8 cellular contexts compared by ENCODE assay signal in the genomic region with DNA sequence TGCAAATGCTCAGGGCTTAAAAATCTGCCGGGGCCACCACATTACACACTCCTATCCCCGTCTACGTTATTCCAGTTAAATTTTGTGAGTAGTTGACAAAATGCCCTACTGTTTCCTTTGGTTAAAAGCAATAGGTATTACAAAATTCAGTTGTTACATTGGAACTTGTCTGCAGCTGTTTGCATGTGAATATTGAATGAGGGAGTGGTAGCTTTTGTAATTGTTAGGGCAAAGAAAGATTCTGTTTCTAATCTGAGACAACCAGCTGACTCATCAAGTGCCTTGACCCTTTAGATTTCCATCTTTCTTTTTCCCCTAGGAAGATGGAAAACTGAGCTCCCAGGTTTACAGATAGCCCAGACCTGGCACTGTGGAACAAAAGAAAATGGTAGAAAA. TPM values are rescaled to one million over a fixed set of nuclear protein-coding genes. Genes with fewer than 3 reads are reported as not detected.
DNase-seq lines count a peak whose midpoint lies in the region; ATAC-seq, FAIRE-seq and TF ChIP-seq lines count a peak whose summit lies in the region.

No MANE protein-coding gene starts in this region.

- CTCF ChIA-PET in A673 (lab: Charles Lee): interaction anchor here (0.6 to 1.3 kb wide), 3 partner anchors 9 to 554 kb away, joined by 3 to 5 read pairs (median 3); no protein-coding TSS in a partner anchor
- CTCF ChIA-PET in K562 (lab: Yijun Ruan, JAX; ENCODE audit: low intra/inter-chr PET ratio): interaction anchor here (0.8 to 1.2 kb wide), 3 partner anchors 59 to 95 kb away, joined by 3 read pairs; no protein-coding TSS in a partner anchor

- ATAC-seq in K562 (no peak), HG03378 (IDR thresholded peaks at IDR 0.05; ENCODE audit: unreplicated experiment) (no peak), HG02981 (IDR thresholded peaks at IDR 0.05; ENCODE audit: unreplicated experiment) (no peak), GM18505 (IDR thresholded peaks at IDR 0.05; ENCODE audit: unreplicated experiment) (no peak)
- no peak for ATAC-seq in activated naive CD8-positive, alpha-beta T cell treated with anti-CD3 and anti-CD28 coated beads, Interleukin-2, amount 50 U/mL, for 24 hours

- 4% methylated on average over 3 of the region's 3 CpGs for WGBS in K562 (ENCODE audit: insufficient coverage, low coverage, missing lambda C conversion rate)

- H3K36me3 ChIP-seq in A673 (ENCODE audit: insufficient read depth, low read length, poor library complexity, severe bottlenecking) (peaks cover 22% of the 10 kb centered on the region), K562 (ENCODE audit: control insufficient read depth, insufficient read depth, low read length) (peaks cover 37% of the 10 kb centered on the region), mucosa of rectum (ENCODE audit: control insufficient read depth in 2 of 2, insufficient read depth in 2 of 2, low read length in 2 of 2) (peaks cover 17 to 19% of the 10 kb centered on the region in 2 donors)

- in situ Hi-C loops in K562 (cut with MboI): no loop called here

- peaks cover 49% of the 10 kb centered on the region for H4K20me1 ChIP-seq in K562 (replicated peaks; ENCODE audit: control insufficient read depth, insufficient read depth, low read length)

- peak; percentile 32 for DNase-seq in A673 (ENCODE audit: low spot score)
- DNase-seq in HPDE6-E6E7 (ENCODE audit: extremely low spot score): peak; percentile 50
- no peak for DNase-seq in K562 (ENCODE audit: extremely low read depth in 1 of 4, low spot score in 3 of 4)
- DNase-seq in activated naive CD8-positive, alpha-beta T cell treated with anti-CD3 and anti-CD28 coated beads, Interleukin-2, amount 50 U/mL, for 24 hours: no peak

- H3K27me3 ChIP-seq in A673 (replicated peaks; ENCODE audit: insufficient read depth, low read depth, low read length, poor library complexity) (no peaks in the 10 kb centered on the region), K562 (ENCODE audit: control insufficient read depth in 2 of 2, insufficient read depth in 2 of 2, low read length in 2 of 2) (no peaks in the 10 kb centered on the region), mucosa of rectum (ENCODE audit: control insufficient read depth in 2 of 2, insufficient read depth in 2 of 2, low read length in 2 of 2) (no peaks in the 10 kb centered on the region)

- no TSS peak for BruUV-seq in A673 (replicated peaks; lab: Mats Ljungman, UMichigan)
- BruUV-seq in K562 (replicated peaks; lab: Mats Ljungman, UMichigan): no TSS peak

- TF ChIP-seq EP300 in K562 (IDR thresholded peaks at IDR 0.05; ENCODE audit: low read length): no peak

- H3K79me2 ChIP-seq in K562 (ENCODE audit: control insufficient read depth, insufficient read depth, low read length): peaks cover 85% of the 10 kb centered on the region

- TF ChIP-seq CTCF in A673 (conservative IDR thresholded peaks at IDR 0.05; ENCODE audit: low read depth, low read length) (no peak), K562 (IDR thresholded peaks at IDR 0.05 in 2 of 3, conservative IDR thresholded peaks at IDR 0.05 in 1 of 3; ENCODE audit: insufficient read depth in 2 of 3, low read depth in 1 of 3, low read length in 3 of 3) (no peak)

- no peak for FAIRE-seq in K562 (lab: Jason Lieb, UNC)

- no peaks in the 10 kb centered on the region for H3K9me3 ChIP-seq in A673 (ENCODE audit: low read depth, low read length, poor library complexity, severe bottlenecking)
- no peaks in the 10 kb centered on the region for H3K9me3 ChIP-seq in K562 (replicated peaks; ENCODE audit: control insufficient read depth, insufficient read depth, low read depth, low read length)
- H3K9me3 ChIP-seq in mucosa of rectum (ENCODE audit: control insufficient read depth in 2 of 2, low read length in 2 of 2): no peaks in the 10 kb centered on the region

- TF ChIP-seq POLR2A in K562 (conservative IDR thresholded peaks at IDR 0.05) (no peak), GM18505 (IDR thresholded peaks at IDR 0.05; ENCODE audit: borderline replicate concordance, extremely low read depth, insufficient read depth, insufficient read length) (no peak)

- POLR2A ChIA-PET in A673 (lab: Charles Lee; ENCODE audit: low non-redundant PET) (no interaction called here), K562 (lab: Yijun Ruan, JAX) (interaction anchor here (0.7 to 1.5 kb wide), 5 partner anchors 9 to 65 kb away, joined by 3 to 6 read pairs (median 3); no protein-coding TSS in a partner anchor)

- H2AFZ ChIP-seq in K562 (ENCODE audit: low read depth, low read length): no peak overlapping the region

- H3K4me3 Mint-ChIP-seq in activated naive CD8-positive, alpha-beta T cell treated with anti-CD3 and anti-CD28 coated beads, Interleukin-2, amount 50 U/mL, for 24 hours: no peak overlapping the region

- no peaks in the 10 kb centered on the region for H3K9me3 Mint-ChIP-seq in activated naive CD8-positive, alpha-beta T cell treated with anti-CD3 and anti-CD28 coated beads, Interleukin-2, amount 50 U/mL, for 24 hours

- H3K4me1 Mint-ChIP-seq in activated naive CD8-positive, alpha-beta T cell treated with anti-CD3 and anti-CD28 coated beads, Interleukin-2, amount 50 U/mL, for 24 hours: peaks cover 52% of the 10 kb centered on the region

- H3K9ac ChIP-seq in K562 (ENCODE audit: insufficient read depth in 1 of 2, low read depth in 2 of 2, low read length in 2 of 2) (no peak overlapping the region), mucosa of rectum (ENCODE audit: low read depth in 1 of 2, low read length in 2 of 2) (no peak overlapping the region)

- H3K27ac ChIP-seq in A673 (ENCODE audit: low read depth, low read length, poor library complexity, severe bottlenecking) (peak overlapping the region; percentile 38), K562 (ENCODE audit: extremely low read depth, low read depth, low read length) (peak overlapping the region; percentile 50; the same call in 1 of the 3 replicates), mucosa of rectum (ENCODE audit: low read depth in 2 of 2, low read length in 2 of 2) (peak overlapping the region; percentile 7 to 65)

- no peak overlapping the region for H3K27ac Mint-ChIP-seq in activated naive CD8-positive, alpha-beta T cell treated with anti-CD3 and anti-CD28 coated beads, Interleukin-2, amount 50 U/mL, for 24 hours

- intact Hi-C loops in A673 (cut with micrococcal nuclease; ENCODE audit: unreplicated experiment): loop anchor here (2.0 kb wide), 1 partner anchor 34 kb away; no protein-coding TSS in a partner anchor
- intact Hi-C loops in K562 (cut with micrococcal nuclease): loop anchor here (1.0 to 5.0 kb wide), 3 partner anchors 59 to 330 kb away; a partner anchor contains a TSS

- H3K9me1 ChIP-seq in K562 (ENCODE audit: control insufficient read depth, insufficient read depth, low read length): peaks cover 21% of the 10 kb centered on the region

- H3K4me1 ChIP-seq in A673 (ENCODE audit: insufficient read depth, low read length, poor library complexity, severe bottlenecking) (peaks cover 53% of the 10 kb centered on the region), K562 (replicated peaks in 1 of 2; ENCODE audit: control insufficient read depth in 2 of 2, insufficient read depth in 2 of 2, low read length in 2 of 2) (peaks cover 27 to 52% of the 10 kb centered on the region in 2 experiments), mucosa of rectum (ENCODE audit: control insufficient read depth in 2 of 2, insufficient read depth in 2 of 2, low read length in 2 of 2) (peaks cover 27 to 35% of the 10 kb centered on the region in 2 donors)

- H3K27me3 Mint-ChIP-seq in activated naive CD8-positive, alpha-beta T cell treated with anti-CD3 and anti-CD28 coated beads, Interleukin-2, amount 50 U/mL, for 24 hours: no peaks in the 10 kb centered on the region

- H3K4me2 ChIP-seq in K562 (ENCODE audit: insufficient read depth, low read length): peak overlapping the region; percentile 63

- H3K4me3 ChIP-seq in A673 (ENCODE audit: low read depth, low read length, poor library complexity, severe bottlenecking) (no peak overlapping the region), K562 (no peak overlapping the region), mucosa of rectum (ENCODE audit: low read length in 2 of 2) (no peak overlapping the region)

- TF ChIP-seq RAD21 in K562 (CRISPR knock-in tag; conservative IDR thresholded peaks at IDR 0.05 in 1 of 2, IDR thresholded peaks at IDR 0.05 in 1 of 2): no peak

- H3K36me3 Mint-ChIP-seq in activated naive CD8-positive, alpha-beta T cell treated with anti-CD3 and anti-CD28 coated beads, Interleukin-2, amount 50 U/mL, for 24 hours (ENCODE audit: low read depth): peaks cover 20% of the 10 kb centered on the region

RNA-seq across cellular contexts. Expression of a gene that starts 30.2 kb away (rescaled TPM):
- 34.3 and 34.4 TPM in 2 replicates for total RNA-seq in A673 (2021)
- total RNA-seq in K562 (2011; cell fraction: chromatin; rRNA removed; ENCODE audit: low replicate concordance): 22.0 and 30.3 TPM in 2 replicates
- total RNA-seq in K562 (2011; cell fraction: nucleolus; rRNA removed): 14.2 and 15.8 TPM in 2 replicates
- total RNA-seq in K562 (2011; cell fraction: nucleoplasm; rRNA removed): 18.6 and 22.0 TPM in 2 replicates
- 7.0 and 9.4 TPM in 2 replicates for total RNA-seq in K562 (2014; rRNA removed)
- total RNA-seq in K562 (2014; rRNA removed; fragmentation: Illumina TruSeq; extraction: Trizol): 4.8 and 4.9 TPM in 2 replicates
- total RNA-seq in K562 (2015; rRNA removed; fragmentation: Illumina TruSeq; extraction: Trizol): 7.0 and 7.5 TPM in 2 replicates
- total RNA-seq in K562 (2021): 16.1 and 18.4 TPM in 2 replicates
- polyA plus RNA-seq in K562 (2011; rRNA removed): 4.3 and 8.2 TPM in 2 replicates
- polyA plus RNA-seq in K562 (2011; cell fraction: cytosol; rRNA removed): 5.1 and 5.6 TPM in 2 replicates
- polyA plus RNA-seq in K562 (2011; cell fraction: nucleus; rRNA removed): 11.5 and 16.9 TPM in 2 replicates
- 10.7 and 12.1 TPM in 2 replicates for polyA plus RNA-seq in K562 (2012)
- polyA plus RNA-seq in K562 (2014; fragmentation: Illumina TruSeq; extraction: Trizol): 12.7 and 13.4 TPM in 2 replicates
- under 1 TPM; 0.32 to 0.45 TPM for polyA plus RNA-seq in K562 (2014; fragmentation: Nextera tagmentation; extraction: Ambion mirVana)
- 10.1 and 10.6 TPM in 2 replicates for polyA plus RNA-seq in K562 (2014; rRNA removed)
- polyA minus RNA-seq in K562 (2011; rRNA and poly(A)+ RNA removed): 3.5 and 4.2 TPM in 2 replicates
- 11.2 and 12.8 TPM in 2 replicates for polyA minus RNA-seq in K562 (2011; cell fraction: cytosol; rRNA and poly(A)+ RNA removed)
- 6.6 and 7.6 TPM in 2 replicates for polyA minus RNA-seq in K562 (2011; cell fraction: nucleus; rRNA and poly(A)+ RNA removed)

RNA-seq across cellular contexts. Expression of a gene that starts 31.0 kb away (rescaled TPM):
- total RNA-seq in A673 (2021) (0.58 and 1.5 TPM in 2 replicates), K562 (2014; rRNA removed) (0.77 TPM in 1 of 2 replicates, not detected in the other), K562 (2014; rRNA removed; fragmentation: Illumina TruSeq; extraction: Trizol) (not detected in 2 replicates), K562 (2015; rRNA removed; fragmentation: Illumina TruSeq; extraction: Trizol) (not detected in 2 replicates), K562 (2021) (0.51 and 0.75 TPM in 2 replicates)
- total RNA-seq in K562 (2011; cell fraction: chromatin; rRNA removed; ENCODE audit: low replicate concordance): 0.90 TPM in 1 of 2 replicates, not detected in the other
- total RNA-seq in K562 (2011; cell fraction: nucleolus; rRNA removed): 0.83 and 1.1 TPM in 2 replicates
- total RNA-seq in K562 (2011; cell fraction: nucleoplasm; rRNA removed): not detected in 2 replicates
- polyA plus RNA-seq in K562 (2011; rRNA removed) (not detected in 2 replicates), K562 (2014; fragmentation: Illumina TruSeq; extraction: Trizol) (not detected in 2 replicates), K562 (2014; fragmentation: Nextera tagmentation; extraction: Ambion mirVana) (not detected), K562 (2014; rRNA removed) (0.17 TPM in 1 of 2 replicates, not detected in the other)
- polyA plus RNA-seq in K562 (2011; cell fraction: cytosol; rRNA removed): not detected in 2 replicates
- 0.65 and 0.75 TPM in 2 replicates for polyA plus RNA-seq in K562 (2011; cell fraction: nucleus; rRNA removed)
- 0.47 TPM in 1 of 2 replicates, not detected in the other for polyA plus RNA-seq in K562 (2012)
- polyA minus RNA-seq in K562 (2011; rRNA and poly(A)+ RNA removed): not detected in 2 replicates
- polyA minus RNA-seq in K562 (2011; cell fraction: cytosol; rRNA and poly(A)+ RNA removed): not detected in 2 replicates
- not detected in 2 replicates for polyA minus RNA-seq in K562 (2011; cell fraction: nucleus; rRNA and poly(A)+ RNA removed)

RNA-seq across cellular contexts. Expression of a gene that starts 43.9 kb away (rescaled TPM):
- 59.5 and 63.9 TPM in 2 replicates for total RNA-seq in A673 (2021)
- total RNA-seq in K562 (2011; cell fraction: chromatin; rRNA removed; ENCODE audit: low replicate concordance): 133 and 442 TPM in 2 replicates
- 330 and 396 TPM in 2 replicates for total RNA-seq in K562 (2011; cell fraction: nucleolus; rRNA removed)
- total RNA-seq in K562 (2011; cell fraction: nucleoplasm; rRNA removed): 200 and 206 TPM in 2 replicates
- total RNA-seq in K562 (2014; rRNA removed): 75.4 and 97.9 TPM in 2 replicates
- 53.9 and 64.8 TPM in 2 replicates for total RNA-seq in K562 (2014; rRNA removed; fragmentation: Illumina TruSeq; extraction: Trizol)
- 62.2 and 64.4 TPM in 2 replicates for total RNA-seq in K562 (2015; rRNA removed; fragmentation: Illumina TruSeq; extraction: Trizol)
- total RNA-seq in K562 (2021): 120 and 133 TPM in 2 replicates
- polyA plus RNA-seq in K562 (2011; rRNA removed): 77.2 and 79.8 TPM in 2 replicates
- 88.2 and 150 TPM in 2 replicates for polyA plus RNA-seq in K562 (2011; cell fraction: cytosol; rRNA removed)
- 249 and 384 TPM in 2 replicates for polyA plus RNA-seq in K562 (2011; cell fraction: nucleus; rRNA removed)
- 107 and 152 TPM in 2 replicates for polyA plus RNA-seq in K562 (2012)
- 80.2 and 90.3 TPM in 2 replicates for polyA plus RNA-seq in K562 (2014; fragmentation: Illumina TruSeq; extraction: Trizol)
- polyA plus RNA-seq in K562 (2014; fragmentation: Nextera tagmentation; extraction: Ambion mirVana): under 1 TPM; 0.34 to 0.37 TPM
- 75.9 and 88.5 TPM in 2 replicates for polyA plus RNA-seq in K562 (2014; rRNA removed)
- polyA minus RNA-seq in K562 (2011; rRNA and poly(A)+ RNA removed): 44.9 and 70.3 TPM in 2 replicates
- 77.2 and 90.7 TPM in 2 replicates for polyA minus RNA-seq in K562 (2011; cell fraction: cytosol; rRNA and poly(A)+ RNA removed)
- polyA minus RNA-seq in K562 (2011; cell fraction: nucleus; rRNA and poly(A)+ RNA removed): 113 and 122 TPM in 2 replicates

RNA-seq across cellular contexts. Expression of a gene that starts 57.9 kb away (rescaled TPM):
- total RNA-seq in A673 (2021): 84.1 and 105 TPM in 2 replicates
- total RNA-seq in K562 (2011; cell fraction: chromatin; rRNA removed; ENCODE audit: low replicate concordance): 89.8 and 300 TPM in 2 replicates
- total RNA-seq in K562 (2011; cell fraction: nucleolus; rRNA removed): 389 and 414 TPM in 2 replicates
- 172 and 183 TPM in 2 replicates for total RNA-seq in K562 (2011; cell fraction: nucleoplasm; rRNA removed)
- total RNA-seq in K562 (2014; rRNA removed): 148 and 236 TPM in 2 replicates
- 32.0 and 37.6 TPM in 2 replicates for total RNA-seq in K562 (2014; rRNA removed; fragmentation: Illumina TruSeq; extraction: Trizol)
- 107 and 109 TPM in 2 replicates for total RNA-seq in K562 (2015; rRNA removed; fragmentation: Illumina TruSeq; extraction: Trizol)
- 148 and 151 TPM in 2 replicates for total RNA-seq in K562 (2021)
- 44.8 and 45.2 TPM in 2 replicates for polyA plus RNA-seq in K562 (2011; rRNA removed)
- 47.2 and 77.9 TPM in 2 replicates for polyA plus RNA-seq in K562 (2011; cell fraction: cytosol; rRNA removed)
- 132 and 257 TPM in 2 replicates for polyA plus RNA-seq in K562 (2011; cell fraction: nucleus; rRNA removed)
- polyA plus RNA-seq in K562 (2012): 159 and 567 TPM in 2 replicates
- polyA plus RNA-seq in K562 (2014; fragmentation: Illumina TruSeq; extraction: Trizol): 75.0 and 79.8 TPM in 2 replicates
- polyA plus RNA-seq in K562 (2014; fragmentation: Nextera tagmentation; extraction: Ambion mirVana): 1 to 10 TPM; 5.6 to 8.2 TPM
- polyA plus RNA-seq in K562 (2014; rRNA removed): 64.0 and 70.7 TPM in 2 replicates
- polyA minus RNA-seq in K562 (2011; rRNA and poly(A)+ RNA removed): 25.0 and 34.0 TPM in 2 replicates
- polyA minus RNA-seq in K562 (2011; cell fraction: cytosol; rRNA and poly(A)+ RNA removed): 82.1 and 107 TPM in 2 replicates
- polyA minus RNA-seq in K562 (2011; cell fraction: nucleus; rRNA and poly(A)+ RNA removed): 184 and 191 TPM in 2 replicates

Comparison
In these comparisons a context has a peak if more than half of its experiments do, and no peak if none do; other contexts are left out.
1. DNase-seq: peak in A673 (single experiment) and HPDE6-E6E7 (single experiment); none in K562 (0 of 4) and activated naive CD8-positive, alpha-beta T cell treated with anti-CD3 and anti-CD28 coated beads, Interleukin-2, amount 50 U/mL, for 24 hours (single experiment).
2. Peak in every context shown above with its lines, with median percentiles within 50 percentile points of each other: H3K27ac ChIP-seq.